19 cellular contexts compared by ENCODE assay signal in the genomic region with DNA sequence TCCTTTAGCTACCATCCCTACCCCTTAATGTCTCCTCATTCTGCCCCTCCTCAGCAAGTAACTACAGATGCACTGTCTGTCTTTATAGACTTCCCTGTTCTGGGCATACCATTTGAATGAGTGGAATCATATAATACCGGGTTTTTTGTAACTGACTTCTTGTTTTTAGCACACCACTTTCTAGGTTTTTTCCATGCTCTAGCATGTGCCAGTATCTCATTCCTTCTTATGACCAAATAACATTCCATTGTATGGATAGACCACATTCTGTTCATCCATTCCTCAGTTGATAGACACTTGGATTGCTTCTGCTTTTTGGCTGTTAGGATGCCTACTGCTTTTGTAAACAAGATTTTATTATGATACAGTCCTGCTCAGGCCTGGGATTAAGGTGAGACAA.
"Had no signal": no experiment of that assay in that cellular context is flagged by ENCODE, and none has a peak within 500 bp of the region (broad histone marks: within the 10 kb centered on the region; RNA-seq: fewer than 3 reads in every experiment).

No MANE protein-coding gene starts in this region.

- DNase-seq: cerebellar nuclear complex; colonic mucosa; dermis blood vessel endothelial cell; esophagus squamous epithelium; gastrocnemius medialis; heart right ventricle; left colon; left ventricle myocardium superior; naive thymus-derived CD4-positive, alpha-beta T cell; nephron progenitor cell; posterior cingulate gyrus; small intestine; stimulated activated CD4-positive, alpha-beta T cell treated with anti-CD3 and anti-CD28 coated beads, Interleukin-12 subunit alpha, Interleukin-12 subunit beta, amount 100 ng/mL, for 4 hours; stimulated activated naive CD4-positive, alpha-beta T cell; stomach; substantia nigra; transverse colon had no signal

- H3K9me3 ChIP-seq: colonic mucosa, esophagus squamous epithelium, gastrocnemius medialis, neutrophil, stomach, thoracic aorta, transverse colon had no signal

- H3K4me1 ChIP-seq: colonic mucosa, esophagus squamous epithelium, gastrocnemius medialis, heart right ventricle, stomach, transverse colon had no signal

- H3K4me3 ChIP-seq: colonic mucosa, esophagus squamous epithelium, gastrocnemius medialis, heart right ventricle, stomach, thoracic aorta, transverse colon had no signal

- H3K36me3 ChIP-seq: colonic mucosa, esophagus squamous epithelium, gastrocnemius medialis, heart right ventricle, neutrophil, stomach, thoracic aorta, transverse colon had no signal

- H3K27me3 ChIP-seq: colonic mucosa, neutrophil, transverse colon had no signal

- H3K27ac ChIP-seq: colonic mucosa, esophagus squamous epithelium, gastrocnemius medialis, heart right ventricle, neutrophil, stomach, thoracic aorta, transverse colon had no signal
